16 cellular contexts compared by ENCODE assay signal in genomic region chr10:74113546-74113945, GRCh38. TPM values are rescaled to one million over a fixed set of nuclear protein-coding genes. Genes with fewer than 3 reads are reported as not detected.
DNase-seq lines count a peak whose midpoint lies in the region; ATAC-seq and TF ChIP-seq lines count a peak whose summit lies in the region.
"Had no signal": no experiment of that assay in that cellular context is flagged by ENCODE, and none has a peak within 500 bp of the region (broad histone marks: within the 10 kb centered on the region; RNA-seq: fewer than 3 reads in every experiment).

No MANE protein-coding gene starts in this region.

- BruUV-seq in PC-3 (replicated peaks; lab: Mats Ljungman, UMichigan) = no TSS peak

- peaks cover 24% of the 10 kb centered on the region for H3F3A ChIP-seq in PC-3 (ENCODE audit: low read length, unreplicated experiment)

- DNase-seq in ACHN (peak; percentile 90), PC-3 (peak; percentile 62), esophagus muscularis mucosa (ENCODE audit: extremely low spot score) (no peak), natural killer cell (no peak), NCI-H446 (lab: John Stamatoyannopoulos, UW) (no peak), NCI-H2227 (lab: John Stamatoyannopoulos, UW; ENCODE audit: unreplicated experiment) (no peak), NCI-H524 treated with DMSO at 0.1 percent for 48 hours (lab: John Stamatoyannopoulos, UW) (no peak)
- DNase-seq: activated CD4-positive, alpha-beta T cell treated with anti-CD3 and anti-CD28 coated beads, Interleukin-2, amount 10 ng/mL, durations not matched to agents 7 days and 5 days; activated naive CD4-positive, alpha-beta T cell treated with Interleukin-2 at 50 U/mL for 16 hours; effector memory CD8-positive, alpha-beta T cell; NCI-H1048; NK-92 treated with Interleukin-12 subunit alpha and Interleukin-12 subunit beta, amount 100 ng/mL, for 24 hours; stimulated activated CD4-positive, alpha-beta T cell treated with anti-CD3 and anti-CD28 coated beads, Interleukin-1b, Interleukin-23, amount 100 ng/mL, for 48 hours; SW 1271 had no signal

- H3K4me1 ChIP-seq in PC-3 (ENCODE audit: insufficient read depth, low read length) (peaks cover 4% of the 10 kb centered on the region), esophagus muscularis mucosa (peaks cover 3 to 54% (median 37%) of the 10 kb centered on the region in 4 donors)

- H3K9me2 ChIP-seq in PC-3 (replicated peaks; ENCODE audit: low read length) = no peaks in the 10 kb centered on the region

- 0 out of 2 replicates have a peak, but pooled peaks cover 9% of the 10 kb centered on the region for H3K79me2 ChIP-seq in PC-3 (ENCODE audit: low read length)

- H3K9ac ChIP-seq in PC-3 (ENCODE audit: low read length) = no peak overlapping the region

- no peaks in the 10 kb centered on the region for H3K27me3 Mint-ChIP-seq in natural killer cell (ENCODE audit: low read depth in 2 of 2)
- H3K27me3 Mint-ChIP-seq: activated CD4-positive, alpha-beta T cell treated with anti-CD3 and anti-CD28 coated beads, Interleukin-2, amount 10 ng/mL, durations not matched to agents 7 days and 5 days; effector memory CD8-positive, alpha-beta T cell had no signal

- H3K9me3 ChIP-seq in PC-3 (ENCODE audit: low read length) (no peaks in the 10 kb centered on the region), esophagus muscularis mucosa (no peaks in the 10 kb centered on the region)
- H3K9me3 ChIP-seq: BE2C had no signal

- no peaks in the 10 kb centered on the region for H3K27me3 ChIP-seq in PC-3 (ENCODE audit: low read length)
- no peaks in the 10 kb centered on the region for H3K27me3 ChIP-seq in esophagus muscularis mucosa
- H3K27me3 ChIP-seq: BE2C had no signal

- WGBS in esophagus muscularis mucosa = 42% methylated on average over 1 of the region's 1 CpG

- no peak overlapping the region for H2AFZ ChIP-seq in PC-3 (ENCODE audit: low read length)

- H3K27ac ChIP-seq in PC-3 (ENCODE audit: low read length) = no peak overlapping the region
- H3K27ac ChIP-seq in esophagus muscularis mucosa (replicated peaks in 1 of 4) = peak overlapping the region; percentile 16 to 57 (median 48)

- H3K36me3 ChIP-seq in PC-3 (ENCODE audit: low read depth, low read length) (peaks cover 97% of the 10 kb centered on the region), esophagus muscularis mucosa (peaks cover 60 to 100% (median 91%) of the 10 kb centered on the region in 4 donors)

- in situ Hi-C loops in ACHN (cut with HindIII; ENCODE audit: low pct_ligation_motif_present, low pct_unique_long_range_greater_than_20kb, low sequenced_read_pairs) = no loop called here

- H3K4me3 Mint-ChIP-seq in natural killer cell = no peak overlapping the region
- H3K4me3 Mint-ChIP-seq: activated CD4-positive, alpha-beta T cell treated with anti-CD3 and anti-CD28 coated beads, Interleukin-2, amount 10 ng/mL, durations not matched to agents 7 days and 5 days; effector memory CD8-positive, alpha-beta T cell had no signal

- peak; percentile 30 for ATAC-seq in PC-3
- no peak for ATAC-seq in natural killer cell
- no peak for ATAC-seq in HG02571 (IDR thresholded peaks at IDR 0.05; ENCODE audit: unreplicated experiment)
- ATAC-seq: effector memory CD8-positive, alpha-beta T cell had no signal

- no peak for TF ChIP-seq CTCF in PC-3 (conservative IDR thresholded peaks at IDR 0.05; ENCODE audit: low read depth, low read length)
- no peak for TF ChIP-seq CTCF in esophagus muscularis mucosa (IDR thresholded peaks at IDR 0.05)
- TF ChIP-seq CTCF in natural killer cell (IDR thresholded peaks at IDR 0.05) = no peak

- no peak for TF ChIP-seq EP300 in esophagus muscularis mucosa (IDR thresholded peaks at IDR 0.05)

- H3K36me3 Mint-ChIP-seq in natural killer cell = peaks cover 32% of the 10 kb centered on the region

- H3K4me2 ChIP-seq in PC-3 (ENCODE audit: low read length) = no peak overlapping the region

- intact Hi-C loops in PC-3 (cut with micrococcal nuclease) (no loop called here), esophagus muscularis mucosa (cut with DNase I) (no loop called here), natural killer cell (cut with micrococcal nuclease) (no loop called here)

- peaks cover 13 to 14% of the 10 kb centered on the region in 2 donors for H3K4me1 Mint-ChIP-seq in natural killer cell
- H3K4me1 Mint-ChIP-seq: activated CD4-positive, alpha-beta T cell treated with anti-CD3 and anti-CD28 coated beads, Interleukin-2, amount 10 ng/mL, durations not matched to agents 7 days and 5 days had no signal

- H4K20me1 ChIP-seq in PC-3 (ENCODE audit: low read length) = peaks cover 11% of the 10 kb centered on the region

- POLR2A ChIA-PET in PC-3 (lab: Charles Lee; ENCODE audit: unreplicated experiment) = interaction anchor here (0.5 kb wide), 1 partner anchor 87 kb away, joined by 3 read pairs; no protein-coding TSS in a partner anchor

- no peak overlapping the region for H3K4me3 ChIP-seq in PC-3 (ENCODE audit: low read length)
- H3K4me3 ChIP-seq in esophagus muscularis mucosa = no peak overlapping the region

- no peak for TF ChIP-seq POLR2A in esophagus muscularis mucosa (IDR thresholded peaks at IDR 0.05; ENCODE audit: low read depth)

- H3K27ac Mint-ChIP-seq in natural killer cell = peak overlapping the region; percentile 63 to 88
- H3K27ac Mint-ChIP-seq: activated CD4-positive, alpha-beta T cell treated with anti-CD3 and anti-CD28 coated beads, Interleukin-2, amount 10 ng/mL, durations not matched to agents 7 days and 5 days had no signal

- H3K9me3 Mint-ChIP-seq in natural killer cell = no peaks in the 10 kb centered on the region
- H3K9me3 Mint-ChIP-seq: activated CD4-positive, alpha-beta T cell treated with anti-CD3 and anti-CD28 coated beads, Interleukin-2, amount 10 ng/mL, durations not matched to agents 7 days and 5 days; effector memory CD8-positive, alpha-beta T cell had no signal

- CTCF ChIA-PET in PC-3 (lab: Charles Lee) = interaction anchor here (0.7 kb wide), 1 partner anchor 11 kb away, joined by 4 read pairs; no protein-coding TSS in a partner anchor

RNA-seq across cellular contexts. Expression of gene AP3M1, which starts 37.1 kb away (rescaled TPM):
- total RNA-seq in PC-3 (2014; rRNA removed) (129 and 165 TPM in 2 replicates), esophagus muscularis mucosa (10 to 100 TPM; 26.5 to 36.4 (median 31.4) TPM), natural killer cell (10 to 100 TPM; 40.6 to 48.8 (median 41.5) TPM)

RNA-seq across cellular contexts. Expression of gene ADK, which starts 37.5 kb away (rescaled TPM):
- total RNA-seq in PC-3 (2014; rRNA removed) = 221 and 256 TPM in 2 replicates
- total RNA-seq in esophagus muscularis mucosa = 10 to 100 TPM; 20.2 to 23.3 (median 21.2) TPM
- total RNA-seq in natural killer cell = 10 to 100 TPM; 13.4 to 16.1 (median 14.1) TPM

Comparison
In these comparisons a context has a peak if more than half of its experiments do, and no peak if none do; other contexts are left out.
1. DNase-seq: peak in ACHN (single experiment) and PC-3 (single experiment); none in esophagus muscularis mucosa (single experiment), natural killer cell (single experiment), NCI-H446 (0 of 2), NCI-H2227 (single experiment) and NCI-H524 treated with DMSO at 0.1 percent for 48 hours (single experiment).